Comparison of ENCODE assay signal across 38 cellular contexts in the genomic region with DNA sequence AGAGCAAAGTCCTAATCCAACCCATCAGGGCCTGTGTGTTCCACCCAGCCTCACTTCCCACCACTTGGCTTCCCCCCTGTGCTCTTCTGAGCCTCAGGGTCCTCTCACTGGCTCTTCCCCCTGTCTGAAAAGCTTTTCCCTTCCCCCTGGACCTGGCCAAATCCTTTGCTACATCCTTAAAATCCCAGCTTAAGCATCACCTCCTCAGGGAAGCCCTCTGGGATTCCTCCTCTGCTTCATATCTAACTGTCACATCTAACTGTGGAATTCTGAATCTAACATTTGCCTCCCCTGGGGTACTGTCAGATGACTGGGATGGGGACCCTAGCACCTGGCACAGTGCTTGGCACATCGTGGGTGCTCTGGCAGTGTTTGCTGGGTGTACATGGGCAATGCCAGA. TPM values are rescaled to one million over a fixed set of nuclear protein-coding genes. Genes with fewer than 3 reads are reported as not detected.
"Had no signal": no experiment of that assay in that cellular context is flagged by ENCODE, and none has a peak within 500 bp of the region (broad histone marks: within the 10 kb centered on the region; RNA-seq: fewer than 3 reads in every experiment).

No MANE protein-coding gene starts in this region.

- H3K9me3 Mint-ChIP-seq: activated B cell treated with CpG ODN at 0.5 μM for 24 hours; activated CD4-positive, alpha-beta memory T cell treated with anti-CD3 and anti-CD28 coated beads for 36 hours; activated CD4-positive, alpha-beta T cell treated with anti-CD3 and anti-CD28 coated beads, Interleukin-2, amount 10 ng/mL, durations not matched to agents 24 days and 14 days; activated CD8-positive, alpha-beta T cell treated with anti-CD3 and anti-CD28 coated beads for 36 hours; activated naive CD4-positive, alpha-beta T cell treated with anti-CD3 and anti-CD28 coated beads for 36 hours; activated naive CD4-positive, alpha-beta T cell treated with anti-CD3 and anti-CD28 coated beads, Interleukin-2, amount 50 U/mL, for 72 hours; activated naive CD8-positive, alpha-beta T cell treated with anti-CD3 and anti-CD28 coated beads for 36 hours; activated T-cell treated with anti-CD3 and anti-CD28 coated beads, Interleukin-2, amount 50 U/mL, for 4 hours; activated T-cell treated with anti-CD3 and anti-CD28 coated beads, Interleukin-2, amount 50 U/mL, for 72 hours; activated T-helper 1 cell treated with anti-CD3 and anti-CD28 coated beads, Interleukin-12 subunit alpha, Interleukin-12 subunit beta, Interleukin-2, Interleukin-4 antibody, amounts not matched to agents 30 ng/mL and 10 ng/mL and 1 ng/mL, durations not matched to agents 14 hours and 24 hours and 36 hours; activated T-helper 17 cell treated with anti-CD3 and anti-CD28 coated beads, Interleukin-2, amount 50 U/mL, for 72 hours; central memory CD8-positive, alpha-beta T cell; T-helper 1 cell treated with Interleukin-12 subunit alpha and Interleukin-12 subunit beta and Interleukin-4 antibody, amounts not matched to agents 30 μg/mL and 1 μg/mL, for 36 hours; T-helper 2 cell treated with Interferon-gamma antibody and Interleukin-4, amounts not matched to agents 5 μg/mL and 100 μg/mL, for 36 hours had no signal

- FAIRE-seq: astrocyte, TTC549 had no signal

- H3K27ac Mint-ChIP-seq: activated B cell treated with CpG ODN at 0.5 μM for 24 hours; activated CD4-positive, alpha-beta memory T cell treated with anti-CD3 and anti-CD28 coated beads for 36 hours; activated CD4-positive, alpha-beta T cell treated with anti-CD3 and anti-CD28 coated beads, Interleukin-2, amount 10 ng/mL, durations not matched to agents 24 days and 14 days; activated CD8-positive, alpha-beta T cell treated with anti-CD3 and anti-CD28 coated beads for 36 hours; activated naive CD4-positive, alpha-beta T cell treated with anti-CD3 and anti-CD28 coated beads for 36 hours; activated naive CD4-positive, alpha-beta T cell treated with anti-CD3 and anti-CD28 coated beads, Interleukin-2, amount 50 U/mL, for 72 hours; activated naive CD8-positive, alpha-beta T cell treated with anti-CD3 and anti-CD28 coated beads for 36 hours; activated T-cell treated with anti-CD3 and anti-CD28 coated beads, Interleukin-2, amount 50 U/mL, for 72 hours; activated T-helper 1 cell treated with anti-CD3 and anti-CD28 coated beads, Interleukin-12 subunit alpha, Interleukin-12 subunit beta, Interleukin-2, Interleukin-4 antibody, amounts not matched to agents 30 ng/mL and 10 ng/mL and 1 ng/mL, durations not matched to agents 14 hours and 24 hours and 36 hours; activated T-helper 17 cell treated with anti-CD3 and anti-CD28 coated beads, Interleukin-2, amount 50 U/mL, for 72 hours; T-helper 1 cell treated with Interleukin-12 subunit alpha and Interleukin-12 subunit beta and Interleukin-4 antibody, amounts not matched to agents 30 μg/mL and 1 μg/mL, for 36 hours; T-helper 2 cell treated with Interferon-gamma antibody and Interleukin-4, amounts not matched to agents 5 μg/mL and 100 μg/mL, for 36 hours had no signal

- H3K36me3 Mint-ChIP-seq: activated CD4-positive, alpha-beta memory T cell treated with anti-CD3 and anti-CD28 coated beads for 36 hours; activated naive CD4-positive, alpha-beta T cell treated with anti-CD3 and anti-CD28 coated beads, Interleukin-2, amount 50 U/mL, for 72 hours; activated naive CD8-positive, alpha-beta T cell treated with anti-CD3 and anti-CD28 coated beads for 36 hours had no signal

- DNase-seq: activated B cell treated with CpG ODN at 0.5 μM for 24 hours; activated CD4-positive, alpha-beta memory T cell treated with anti-CD3 and anti-CD28 coated beads for 36 hours; activated CD4-positive, alpha-beta T cell treated with anti-CD3 and anti-CD28 coated beads for 4 hours; activated CD4-positive, alpha-beta T cell treated with anti-CD3 and anti-CD28 coated beads, Interleukin-2, amount 10 ng/mL, durations not matched to agents 24 days and 14 days; activated CD4-positive, alpha-beta T cell treated with anti-CD3 and anti-CD28 coated beads, Interleukin-2, amount 50 U/mL, for 1 hour; activated CD4-positive, alpha-beta T cell treated with anti-CD3 and anti-CD28 coated beads, Interleukin-2, amount 50 U/mL, for 4 hours; activated CD4-positive, CD25-positive, alpha-beta regulatory T cell treated with anti-CD3 and anti-CD28 coated beads, Interleukin-2, amount 50 U/mL, for 72 hours; activated CD8-positive, alpha-beta memory T cell treated with anti-CD3 and anti-CD28 coated beads, Interleukin-2, amount 50 U/mL, for 4 hours; activated CD8-positive, alpha-beta T cell treated with anti-CD3 and anti-CD28 coated beads for 36 hours; activated effector memory CD4-positive, alpha-beta T cell treated with anti-CD3 and anti-CD28 coated beads, Interleukin-2, amount 50 U/mL, for 16 hours; activated gamma-delta T cell treated with Interleukin-2 at 50 U/mL for 16 hours; activated naive CD4-positive, alpha-beta T cell; activated naive CD4-positive, alpha-beta T cell treated with anti-CD3 and anti-CD28 coated beads for 36 hours; activated naive CD4-positive, alpha-beta T cell treated with anti-CD3 and anti-CD28 coated beads, Interleukin-2, amount 50 U/mL, for 16 hours; activated naive CD8-positive, alpha-beta T cell treated with anti-CD3 and anti-CD28 coated beads for 36 hours; activated T-cell treated with anti-CD3 and anti-CD28 coated beads for 4 hours; activated T-cell treated with anti-CD3 and anti-CD28 coated beads, Interleukin-2, amount 50 U/mL, for 1 hour; activated T-cell treated with anti-CD3 and anti-CD28 coated beads, Interleukin-2, amount 50 U/mL, for 4 hours; activated T-cell treated with anti-CD3 and anti-CD28 coated beads, Interleukin-2, amount 50 U/mL, for 72 hours; adrenal gland; amniotic stem cell; aorta; body of pancreas; brain microvascular endothelial cell; cerebellar nuclear complex; T-helper 1 cell; T-helper 2 cell; T-helper 9 cell had no signal

- H3K27me3 Mint-ChIP-seq: activated CD4-positive, alpha-beta memory T cell treated with anti-CD3 and anti-CD28 coated beads for 36 hours; activated CD8-positive, alpha-beta T cell treated with anti-CD3 and anti-CD28 coated beads for 36 hours; activated naive CD8-positive, alpha-beta T cell treated with anti-CD3 and anti-CD28 coated beads for 36 hours; activated T-helper 17 cell treated with anti-CD3 and anti-CD28 coated beads, Interleukin-2, amount 50 U/mL, for 72 hours had no signal

- ATAC-seq: activated CD8-positive, alpha-beta T cell treated with anti-CD3 and anti-CD28 coated beads for 36 hours; activated naive CD4-positive, alpha-beta T cell treated with anti-CD3 and anti-CD28 coated beads, Interleukin-2, amount 50 U/mL, for 72 hours; activated T-cell treated with anti-CD3 and anti-CD28 coated beads, Interleukin-2, amount 50 U/mL, for 4 hours; activated T-cell treated with anti-CD3 and anti-CD28 coated beads, Interleukin-2, amount 50 U/mL, for 72 hours; activated T-helper 17 cell treated with anti-CD3 and anti-CD28 coated beads, Interleukin-2, amount 50 U/mL, for 72 hours; body of pancreas had no signal

- H3K4me1 ChIP-seq: body of pancreas, breast epithelium had no signal

- H3K27me3 ChIP-seq: adrenal gland, body of pancreas, brain microvascular endothelial cell, breast epithelium had no signal

- H3K4me3 ChIP-seq: adrenal gland, body of pancreas, breast epithelium had no signal

- H3K4me3 Mint-ChIP-seq: activated B cell treated with CpG ODN at 0.5 μM for 24 hours; activated CD4-positive, alpha-beta memory T cell treated with anti-CD3 and anti-CD28 coated beads for 36 hours; activated CD4-positive, alpha-beta T cell treated with anti-CD3 and anti-CD28 coated beads, Interleukin-2, amount 10 ng/mL, durations not matched to agents 24 days and 14 days; activated CD8-positive, alpha-beta T cell treated with anti-CD3 and anti-CD28 coated beads for 36 hours; activated naive CD4-positive, alpha-beta T cell treated with anti-CD3 and anti-CD28 coated beads for 36 hours; activated naive CD8-positive, alpha-beta T cell treated with anti-CD3 and anti-CD28 coated beads for 36 hours; activated T-cell treated with anti-CD3 and anti-CD28 coated beads, Interleukin-2, amount 50 U/mL, for 4 hours; activated T-cell treated with anti-CD3 and anti-CD28 coated beads, Interleukin-2, amount 50 U/mL, for 72 hours; activated T-helper 1 cell treated with anti-CD3 and anti-CD28 coated beads, Interleukin-12 subunit alpha, Interleukin-12 subunit beta, Interleukin-2, Interleukin-4 antibody, amounts not matched to agents 30 ng/mL and 10 ng/mL and 1 ng/mL, durations not matched to agents 14 hours and 24 hours and 36 hours; activated T-helper 17 cell treated with anti-CD3 and anti-CD28 coated beads, Interleukin-2, amount 50 U/mL, for 72 hours; central memory CD8-positive, alpha-beta T cell; T-helper 1 cell treated with Interleukin-12 subunit alpha and Interleukin-12 subunit beta and Interleukin-4 antibody, amounts not matched to agents 30 μg/mL and 1 μg/mL, for 36 hours; T-helper 2 cell treated with Interferon-gamma antibody and Interleukin-4, amounts not matched to agents 5 μg/mL and 100 μg/mL, for 36 hours had no signal

- H3K9me3 ChIP-seq: adrenal gland, body of pancreas, breast epithelium had no signal

- H3K27ac ChIP-seq: adrenal gland, body of pancreas, brain microvascular endothelial cell, breast epithelium, VCaP had no signal

- H3K36me3 ChIP-seq: adrenal gland, brain microvascular endothelial cell, breast epithelium had no signal

RNA-seq across cellular contexts. Expression of a gene that starts 1.0 kb away (rescaled TPM):
- total RNA-seq: activated B cell treated with CpG ODN at 0.5 μM for 24 hours had no signal
- polyA plus RNA-seq: aorta had no signal
